ENCODE assay signal across 23 cellular contexts in the genomic region with DNA sequence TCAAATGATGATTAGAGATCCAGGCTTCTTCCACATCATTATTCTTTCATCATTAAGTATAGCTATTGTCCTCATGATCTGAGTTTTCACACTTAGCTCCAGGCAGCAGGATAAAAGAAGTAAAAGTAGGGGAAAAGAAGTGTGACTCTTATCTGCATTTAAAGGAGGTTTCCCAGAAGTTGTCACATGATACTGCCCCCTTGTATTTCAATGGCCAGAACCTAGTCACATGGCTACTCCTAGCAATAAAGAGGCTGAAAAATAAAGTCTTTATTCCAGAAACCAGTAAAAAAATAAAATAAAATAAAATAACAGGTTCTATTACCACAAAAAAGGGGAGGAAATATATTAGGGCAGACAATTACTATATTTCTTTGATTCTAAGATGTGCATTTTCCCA.
"Had no signal": no experiment of that assay in that cellular context is flagged by ENCODE, and none has a peak within 500 bp of the region (broad histone marks: within the 10 kb centered on the region; RNA-seq: fewer than 3 reads in every experiment).

No MANE protein-coding gene starts in this region.

- H3K4me3 Mint-ChIP-seq: dendritic cell treated with granulocyte-macrophage colony-stimulating factor and Interleukin-4, amounts not matched to agents 40 ng/mL and 50 ng/mL, for 4 days; effector memory CD8-positive, alpha-beta T cell; mesothelial cell of epicardium; naive B cell had no signal

- H3K9me3 ChIP-seq: colonic mucosa, esophagus muscularis mucosa, gastrocnemius medialis, left lung, lower lobe of right lung, mucosa of descending colon had no signal

- H3K36me3 ChIP-seq: colonic mucosa, esophagus muscularis mucosa, gastrocnemius medialis, heart right ventricle, left lung, lower lobe of right lung had no signal

- H3K27ac Mint-ChIP-seq: dendritic cell treated with granulocyte-macrophage colony-stimulating factor and Interleukin-4, amounts not matched to agents 40 ng/mL and 50 ng/mL, for 4 days; effector memory CD8-positive, alpha-beta T cell; mesothelial cell of epicardium; naive B cell had no signal

- H3K36me3 Mint-ChIP-seq: naive B cell had no signal

- H3K27me3 ChIP-seq: colonic mucosa, gastrocnemius medialis, left lung had no signal

- H3K4me1 ChIP-seq: heart right ventricle, left lung had no signal

- FAIRE-seq: endothelial cell of umbilical vein, islet of Langerhans, keratinocyte had no signal

- H3K27ac ChIP-seq: colonic mucosa, esophagus muscularis mucosa, foreskin keratinocyte, gastrocnemius medialis, heart right ventricle, left lung, lower lobe of right lung had no signal

- H3K9me3 Mint-ChIP-seq: dendritic cell treated with granulocyte-macrophage colony-stimulating factor and Interleukin-4, amounts not matched to agents 40 ng/mL and 50 ng/mL, for 4 days; effector memory CD8-positive, alpha-beta T cell had no signal

- H3K4me3 ChIP-seq: colonic mucosa, esophagus muscularis mucosa, gastrocnemius medialis, heart right ventricle, left lung, lower lobe of right lung, mucosa of descending colon had no signal

- ATAC-seq: effector memory CD8-positive, alpha-beta T cell; foreskin keratinocyte; gastrocnemius medialis; heart right ventricle; left cardiac atrium; left lung; left ventricle myocardium superior; lower lobe of right lung; mucosa of descending colon had no signal

- DNase-seq: colonic mucosa; cortex of kidney; effector CD8-positive, alpha-beta T cell; effector memory CD8-positive, alpha-beta T cell; foreskin keratinocyte; gastrocnemius medialis; glutamatergic neuron; head of caudate nucleus; heart right ventricle; hippocampal formation; left cardiac atrium; left lung; left ventricle myocardium superior; lower lobe of right lung; mesenchymal stem cell; mucosa of descending colon; naive B cell had no signal
